ENCODE assay signal across 8 cellular contexts in the genomic region with DNA sequence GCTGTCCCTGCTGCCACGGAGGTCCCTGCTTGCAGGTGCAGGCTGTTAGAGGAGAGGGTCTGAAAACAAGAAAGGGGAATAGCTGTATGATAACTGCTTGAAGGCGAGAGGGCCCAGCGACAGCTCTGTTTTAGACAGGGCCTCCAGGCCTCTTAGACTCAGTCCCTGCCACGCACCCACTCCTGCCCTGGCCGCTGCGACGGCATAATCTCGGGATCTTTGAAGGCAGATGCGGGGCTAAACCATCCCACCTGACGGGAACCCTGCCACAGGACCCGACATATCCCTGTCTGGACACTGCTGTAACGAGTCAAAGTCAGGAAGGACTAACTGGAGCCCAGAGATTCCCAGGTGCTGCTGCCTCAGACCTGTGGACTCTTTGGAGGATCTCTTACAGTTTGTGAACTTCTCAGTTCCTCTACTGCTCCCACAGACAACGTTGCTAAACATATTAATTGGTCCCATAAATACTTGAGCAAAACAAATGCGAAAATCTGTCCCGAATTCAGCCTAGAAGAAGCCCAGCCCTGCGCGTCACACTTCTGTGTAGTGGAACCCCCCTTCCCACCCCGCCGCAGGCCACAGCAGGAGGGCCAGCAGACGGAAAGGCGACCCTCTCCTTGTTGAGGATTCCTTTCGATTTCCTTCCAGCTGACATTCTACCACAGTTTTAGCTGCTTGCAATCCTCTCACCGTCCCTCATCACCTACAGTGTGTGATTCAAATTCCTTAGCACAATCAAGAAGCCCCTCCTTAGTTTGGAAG. TPM values are rescaled to one million over a fixed set of nuclear protein-coding genes. Genes with fewer than 3 reads are reported as not detected.
DNase-seq lines count a peak whose midpoint lies in the region; ATAC-seq and TF ChIP-seq lines count a peak whose summit lies in the region.

No MANE protein-coding gene starts in this region.

- POLR2A ChIA-PET in SK-N-SH (lab: Yijun Ruan, JAX) = interaction anchor here (1.3 kb wide), 1 partner anchor 61 kb away, joined by 4 read pairs; no protein-coding TSS in a partner anchor

- no peak for TF ChIP-seq RAD21 in SK-N-SH (IDR thresholded peaks at IDR 0.05; ENCODE audit: low read length)

- H3K9me3 ChIP-seq in SK-N-SH (no peaks in the 10 kb centered on the region), neuron (ENCODE audit: low read length) (no peaks in the 10 kb centered on the region)

- H2AFZ ChIP-seq in SK-N-SH (ENCODE audit: low read depth) (peak overlapping the region; percentile 89), neuron (ENCODE audit: low read depth, low read length) (peak overlapping the region; percentile 17)

- H3K4me3 ChIP-seq in SK-N-SH (ENCODE audit: low read depth in 2 of 2, low read length in 1 of 2) (peak overlapping the region; percentile 97 to 99), neuron (ENCODE audit: low read length) (peak overlapping the region; percentile 65)

- WGBS in SK-N-SH (ENCODE audit: low lambda C conversion rate) = 42% methylated on average over 19 of the region's 23 CpGs

- no peaks in the 10 kb centered on the region for H3K9me2 ChIP-seq in SK-N-SH

- peak; percentile 62 for DNase-seq in NCI-H1092 treated with DMSO at 0.1 percent for 48 hours (lab: John Stamatoyannopoulos, UW)
- no peak for DNase-seq in NCI-H1092 (lab: John Stamatoyannopoulos, UW)
- DNase-seq in SK-N-SH = no peak
- DNase-seq in fibroblast of gingiva (ENCODE audit: low read depth) = peak; percentile 14
- DNase-seq in SHP77 treated with DMSO at 0.1 percent for 48 hours (lab: John Stamatoyannopoulos, UW) = no peak
- no peak for DNase-seq in putamen (ENCODE audit: low spot score)

- H3K4me1 ChIP-seq in SK-N-SH (ENCODE audit: control insufficient read depth in 1 of 2, insufficient read depth in 2 of 2, low read depth in 1 of 2, low read length in 1 of 2) = peaks cover 10 to 25% of the 10 kb centered on the region in 2 experiments; a peak in 2 of 4 replicates
- peaks cover 29% of the 10 kb centered on the region for H3K4me1 ChIP-seq in neuron (ENCODE audit: insufficient read depth, low read length)

- TF ChIP-seq EP300 in SK-N-SH (IDR thresholded peaks at IDR 0.05; ENCODE audit: borderline replicate concordance in 1 of 2, low read depth in 1 of 2, low read length in 1 of 2) = no peak

- no peaks in the 10 kb centered on the region for H3K27me3 ChIP-seq in SK-N-SH (ENCODE audit: insufficient read depth)
- H3K27me3 ChIP-seq in neuron (ENCODE audit: insufficient read depth, low read length) = no peaks in the 10 kb centered on the region

- peak overlapping the region; percentile 91 for H3K4me2 ChIP-seq in SK-N-SH

- H3K9ac ChIP-seq in SK-N-SH = peak overlapping the region; percentile 99

- H3F3A ChIP-seq in SK-N-SH (replicated peaks; ENCODE audit: insufficient read depth) = no peaks in the 10 kb centered on the region

- H3K27ac ChIP-seq in SK-N-SH (ENCODE audit: low read depth in 2 of 2, low read length in 1 of 2) = peak overlapping the region; percentile 91 to 95

- H3K36me3 ChIP-seq in SK-N-SH (replicated peaks in 1 of 2; ENCODE audit: control insufficient read depth in 1 of 2, insufficient read depth in 2 of 2, low read length in 1 of 2) (peaks cover 12 to 14% of the 10 kb centered on the region in 2 experiments), neuron (ENCODE audit: insufficient read depth, low read length) (peaks cover 13% of the 10 kb centered on the region)

- ATAC-seq in HG02870 (IDR thresholded peaks at IDR 0.05; ENCODE audit: unreplicated experiment) = peak; percentile 16

- TF ChIP-seq CTCF in SK-N-SH (IDR thresholded peaks at IDR 0.05) = no peak

- CTCF ChIA-PET in SK-N-SH (lab: Yijun Ruan, JAX) = interaction anchor here (0.9 to 2.9 kb wide), 4 partner anchors 14 to 95 kb away, joined by 4 to 16 read pairs (median 4); no protein-coding TSS in a partner anchor

- peaks cover 86% of the 10 kb centered on the region for H3K79me2 ChIP-seq in SK-N-SH (ENCODE audit: insufficient read depth)

- peaks cover 33% of the 10 kb centered on the region for H4K20me1 ChIP-seq in SK-N-SH (ENCODE audit: insufficient read depth)

TF ChIP-seq in SK-N-SH, 30 proteins besides CTCF, POLR2A, EP300 and RAD21:
- TF ChIP-seq, protein P1, sequence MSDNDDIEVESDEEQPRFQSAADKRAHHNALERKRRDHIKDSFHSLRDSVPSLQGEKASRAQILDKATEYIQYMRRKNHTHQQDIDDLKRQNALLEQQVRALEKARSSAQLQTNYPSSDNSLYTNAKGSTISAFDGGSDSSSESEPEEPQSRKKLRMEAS (IDR thresholded peaks at IDR 0.05; ENCODE audit: low read depth) = peak; percentile 6; the same call in 1 of the 2 replicates
- no peak for TF ChIP-seq GABPA (IDR thresholded peaks at IDR 0.05; ENCODE audit: low read depth)

RNA-seq across cellular contexts. Expression of a gene that starts 1.0 kb away (rescaled TPM):
- polyA plus RNA-seq in SK-N-SH (2012; rRNA removed) = 43.8 and 52.3 TPM in 2 replicates
- polyA plus RNA-seq in SK-N-SH (2012; cell fraction: cytosol; rRNA removed) = 32.1 and 35.3 TPM in 2 replicates
- 26.9 and 31.2 TPM in 2 replicates for polyA plus RNA-seq in SK-N-SH (2012; cell fraction: nucleus; rRNA removed)

RNA-seq across cellular contexts. Expression of a gene that starts 38.3 kb away (rescaled TPM):
- polyA plus RNA-seq in SK-N-SH (2012; rRNA removed) = 3.9 and 4.0 TPM in 2 replicates
- 2.1 and 3.4 TPM in 2 replicates for polyA plus RNA-seq in SK-N-SH (2012; cell fraction: cytosol; rRNA removed)
- polyA plus RNA-seq in SK-N-SH (2012; cell fraction: nucleus; rRNA removed) = 5.6 and 5.7 TPM in 2 replicates

Comparison
In these comparisons a context has a peak if more than half of its experiments do, and no peak if none do; other contexts are left out.
1. DNase-seq: peak in NCI-H1092 treated with DMSO at 0.1 percent for 48 hours (single experiment) and fibroblast of gingiva (single experiment); none in NCI-H1092 (single experiment), SK-N-SH (single experiment), SHP77 treated with DMSO at 0.1 percent for 48 hours (single experiment) and putamen (single experiment).